Comparison of ENCODE assay signal across 8 cellular contexts in genomic region chr18:56789004-56789888, GRCh38.
DNase-seq lines count a peak whose midpoint lies in the region; ATAC-seq and TF ChIP-seq lines count a peak whose summit lies in the region.

No MANE protein-coding gene starts in this region.

- TF ChIP-seq CTCF in HL-60 (IDR thresholded peaks at IDR 0.05; ENCODE audit: insufficient read depth, low read length) (peak; percentile 33), activated B cell treated with CpG ODN at 0.5 μM for 24 hours (IDR thresholded peaks at IDR 0.05) (peak; percentile 19)

- no peaks in the 10 kb centered on the region for H3K27me3 ChIP-seq in HL-60 (ENCODE audit: insufficient read depth, poor library complexity, severe bottlenecking)

- H3K27ac Mint-ChIP-seq in activated B cell treated with CpG ODN at 0.5 μM for 24 hours = no peak overlapping the region

- H3K4me1 Mint-ChIP-seq in activated B cell treated with CpG ODN at 0.5 μM for 24 hours = no peaks in the 10 kb centered on the region

- ATAC-seq in activated B cell treated with CpG ODN at 0.5 μM for 24 hours (ENCODE audit: low read depth) (no peak), HG02840 (IDR thresholded peaks at IDR 0.05; ENCODE audit: low FRiP score, unreplicated experiment) (no peak), HG03159 (IDR thresholded peaks at IDR 0.05; ENCODE audit: unreplicated experiment) (no peak)

- H3K4me3 ChIP-seq in HL-60 (replicated peaks; ENCODE audit: insufficient read depth, low read length) = no peak overlapping the region

- H3K27ac ChIP-seq in HL-60 (replicated peaks) = no peak overlapping the region

- DNase-seq in NCI-H1092 treated with DMSO at 0.1 percent for 48 hours (lab: John Stamatoyannopoulos, UW) (peak; percentile 20), NCI-H1092 (lab: John Stamatoyannopoulos, UW) (no peak), HL-60 (ENCODE audit: low read depth in 1 of 2, low spot score in 1 of 2) (peak in 1 of 2 experiments; percentile 39), activated B cell treated with CpG ODN at 0.5 μM for 24 hours (no peak), iPS-NIHi11 (ENCODE audit: low spot score) (peak; percentile 32), DMS153 treated with DMSO at 0.1 percent for 48 hours (lab: John Stamatoyannopoulos, UW; ENCODE audit: unreplicated experiment) (no peak)

- POLR2A ChIA-PET in activated B cell treated with CpG ODN at 0.5 μM for 24 hours (lab: Charles Lee) = no interaction called here

- no peak overlapping the region for H3K4me3 Mint-ChIP-seq in activated B cell treated with CpG ODN at 0.5 μM for 24 hours

- no peaks in the 10 kb centered on the region for H3K9me3 Mint-ChIP-seq in activated B cell treated with CpG ODN at 0.5 μM for 24 hours

- peaks cover 20% of the 10 kb centered on the region for H3K36me3 Mint-ChIP-seq in activated B cell treated with CpG ODN at 0.5 μM for 24 hours (ENCODE audit: low read depth)

- CTCF ChIA-PET in activated B cell treated with CpG ODN at 0.5 μM for 24 hours (lab: Charles Lee) = interaction anchor here (0.6 to 2.8 kb wide), 4 partner anchors 53 to 773 kb away, joined by 3 to 13 read pairs (median 4); no protein-coding TSS in a partner anchor

- intact Hi-C loops in activated B cell treated with CpG ODN at 0.5 μM for 24 hours (cut with micrococcal nuclease) = loop anchor here (1.0 kb wide), 2 partner anchors 657 to 773 kb away; no protein-coding TSS in a partner anchor

- no peaks in the 10 kb centered on the region for H3K27me3 Mint-ChIP-seq in activated B cell treated with CpG ODN at 0.5 μM for 24 hours

Comparison
In these comparisons a context has a peak if more than half of its experiments do, and no peak if none do; other contexts are left out.
1. DNase-seq: peak in NCI-H1092 treated with DMSO at 0.1 percent for 48 hours (single experiment) and iPS-NIHi11 (single experiment); none in NCI-H1092 (single experiment), activated B cell treated with CpG ODN at 0.5 μM for 24 hours (single experiment) and DMS153 treated with DMSO at 0.1 percent for 48 hours (single experiment).